In genomic region chr12:15787801-15788200, GRCh38 we compare ENCODE assay signal across 9 cellular contexts. TPM values are rescaled to one million over a fixed set of nuclear protein-coding genes. Genes with fewer than 3 reads are reported as not detected.
DNase-seq lines count a peak whose midpoint lies in the region; ATAC-seq, FAIRE-seq and TF ChIP-seq lines count a peak whose summit lies in the region.
"Had no signal": no experiment of that assay in that cellular context is flagged by ENCODE, and none has a peak within 500 bp of the region (broad histone marks: within the 10 kb centered on the region; RNA-seq: fewer than 3 reads in every experiment).

No MANE protein-coding gene starts in this region.

- peak overlapping the region; percentile 80 to 94 (median 89) for H3K27ac ChIP-seq in heart left ventricle
- peak overlapping the region; percentile 95 to 97 for H3K27ac ChIP-seq in uterus

- H3K9ac ChIP-seq in mucosa of stomach (ENCODE audit: low read length): peak overlapping the region; percentile 86

- TF ChIP-seq CTCF in heart left ventricle (IDR thresholded peaks at IDR 0.05) (no peak), bronchial epithelial cell (IDR thresholded peaks at IDR 0.05; ENCODE audit: insufficient read depth, low read length, severe bottlenecking) (no peak), uterus (IDR thresholded peaks at IDR 0.05) (no peak)

- WGBS in heart left ventricle, 4 donors: 62 to 70% (median 67%) methylated on average over 4 of the region's 4 CpGs

- TF ChIP-seq POLR2A in heart left ventricle (IDR thresholded peaks at IDR 0.05) (no peak), uterus (IDR thresholded peaks at IDR 0.05) (no peak)

- H3K9me3 ChIP-seq in heart left ventricle (no peaks in the 10 kb centered on the region), mucosa of stomach (ENCODE audit: control insufficient read depth, low read length) (no peaks in the 10 kb centered on the region), uterus (no peaks in the 10 kb centered on the region)

- ATAC-seq in heart left ventricle (no peak), Right ventricle myocardium superior (ENCODE audit: poor library complexity) (no peak)

- H3K36me3 ChIP-seq in heart left ventricle (no peaks in the 10 kb centered on the region), bronchial epithelial cell (ENCODE audit: control insufficient read depth, insufficient read depth, low read length) (no peaks in the 10 kb centered on the region), mucosa of stomach (ENCODE audit: control insufficient read depth, insufficient read depth, low read length) (no peaks in the 10 kb centered on the region), uterus (no peaks in the 10 kb centered on the region)

- no peaks in the 10 kb centered on the region for H3K27me3 ChIP-seq in heart left ventricle
- H3K27me3 ChIP-seq in bronchial epithelial cell (ENCODE audit: control insufficient read depth, insufficient read depth, low read length): no peaks in the 10 kb centered on the region
- no peaks in the 10 kb centered on the region for H3K27me3 ChIP-seq in mucosa of stomach (ENCODE audit: control insufficient read depth, insufficient read depth, low read length)
- H3K27me3 ChIP-seq in uterus: no peaks in the 10 kb centered on the region

- intact Hi-C loops in heart left ventricle (cut with DNase I) (loop anchor here in 8 of 10 donors (2.0 to 10.0 kb wide), 11 partner anchors 60 to 197 kb away; no protein-coding TSS in a partner anchor), Right ventricle myocardium superior (cut with DNase I) (no loop called here), uterus (cut with DNase I; ENCODE audit: low total_unique reads) (no loop called here), head of caudate nucleus (cut with DNase I) (no loop called here), posterior cingulate gyrus (cut with DNase I) (loop anchor here (5.0 kb wide), 1 partner anchor 96 kb away; no protein-coding TSS in a partner anchor)

- DNase-seq in heart left ventricle (no peak), Right ventricle myocardium superior (no peak), bronchial epithelial cell (ENCODE audit: low read depth) (no peak), uterus (no peak), head of caudate nucleus (no peak), posterior cingulate gyrus (no peak), NCI-H446 (lab: John Stamatoyannopoulos, UW) (no peak)

- H3K4me3 ChIP-seq in heart left ventricle (peak overlapping the region; percentile 66 to 92 (median 84)), bronchial epithelial cell (ENCODE audit: low read depth, low read length) (peak overlapping the region; percentile 90), mucosa of stomach (ENCODE audit: low read length) (peak overlapping the region; percentile 74), uterus (peak overlapping the region; percentile 69 to 94)

- no peak for FAIRE-seq in bronchial epithelial cell (lab: Jason Lieb, UNC)
- FAIRE-seq: urothelium cell line had no signal

- H3K4me1 ChIP-seq in heart left ventricle (peaks cover 0 to 13% (median 0%) of the 10 kb centered on the region in 12 donors), mucosa of stomach (ENCODE audit: control insufficient read depth, insufficient read depth, low read length) (no peaks in the 10 kb centered on the region), uterus (no peaks in the 10 kb centered on the region)

RNA-seq across cellular contexts. Expression of gene EPS8, which starts 1.4 kb away (rescaled TPM):
- total RNA-seq in heart left ventricle: 10 to 100 TPM; 11.7 to 56.0 (median 20.9) TPM
- polyA plus RNA-seq in heart left ventricle: 10 to 100 TPM; 12.5 to 22.9 TPM
- 17.5 TPM for total RNA-seq in Right ventricle myocardium superior
- 35.3 and 36.1 TPM in 2 replicates for total RNA-seq in bronchial epithelial cell
- total RNA-seq in uterus: 100 to 1,000 TPM in 3 of 4 donors, 10 to 100 TPM in 1; 93.7 to 173 (median 109) TPM

Comparison
In these comparisons a context has a peak if more than half of its experiments do, and no peak if none do; other contexts are left out.
1. intact Hi-C loops: an anchor here in heart left ventricle (2.0 to 10.0 kb wide) and posterior cingulate gyrus (5.0 kb wide); none called in Right ventricle myocardium superior, uterus and head of caudate nucleus.